Comparison of ENCODE assay signal across 11 cellular contexts in genomic region chr1:207282049-207282448, GRCh38. TPM values are rescaled to one million over a fixed set of nuclear protein-coding genes. Genes with fewer than 3 reads are reported as not detected.
A peak's percentile ranks its signal among the peaks of the same experiment; 100 is the strongest.
DNase-seq lines count a peak whose midpoint lies in the region; ATAC-seq lines count a peak whose summit lies in the region.
"Had no signal": no experiment of that assay in that cellular context is flagged by ENCODE, and none has a peak within 500 bp of the region (broad histone marks: within the 10 kb centered on the region; RNA-seq: fewer than 3 reads in every experiment).

No MANE protein-coding gene starts in this region.

- H3K27me3 Mint-ChIP-seq in stimulated activated naive CD8-positive, alpha-beta T cell treated with anti-CD3 and anti-CD28 coated beads, Interleukin-15, Interleukin-2, amounts not matched to agents 100 ng/mL and 50 ng/mL, for 24 hours, result no peaks in the 10 kb centered on the region
- H3K27me3 Mint-ChIP-seq in stimulated activated naive CD8-positive, alpha-beta T cell treated with anti-CD3 and anti-CD28 coated beads, Interleukin-15, amount 100 ng/mL, for 72 hours, result no peaks in the 10 kb centered on the region
- H3K27me3 Mint-ChIP-seq in activated CD4-positive, alpha-beta memory T cell treated with anti-CD3 and anti-CD28 coated beads, Interleukin-2, amount 10 ng/mL, durations not matched to agents 7 days and 5 days, result peaks cover 7% of the 10 kb centered on the region

- H3K4me3 Mint-ChIP-seq in stimulated activated naive CD8-positive, alpha-beta T cell treated with anti-CD3 and anti-CD28 coated beads, Interleukin-15, Interleukin-2, amounts not matched to agents 100 ng/mL and 50 ng/mL, for 24 hours, result no peak overlapping the region
- peak overlapping the region in 1 of 2 donors; percentile 46 for H3K4me3 Mint-ChIP-seq in stimulated activated naive CD8-positive, alpha-beta T cell treated with anti-CD3 and anti-CD28 coated beads, Interleukin-15, amount 100 ng/mL, for 72 hours
- no peak overlapping the region for H3K4me3 Mint-ChIP-seq in activated CD4-positive, alpha-beta memory T cell treated with anti-CD3 and anti-CD28 coated beads, Interleukin-2, amount 10 ng/mL, durations not matched to agents 7 days and 5 days

- CTCF ChIA-PET in activated CD4-positive, alpha-beta memory T cell treated with anti-CD3 and anti-CD28 coated beads, Interleukin-2, amount 10 ng/mL, durations not matched to agents 7 days and 5 days (lab: Charles Lee), result no interaction called here

- H2AFZ ChIP-seq in Karpas-422 (ENCODE audit: low read length), result no peak overlapping the region

- H3K27ac ChIP-seq in Karpas-422 (ENCODE audit: low read length), result no peak overlapping the region
- H3K27ac ChIP-seq: VCaP had no signal

- no peak for ATAC-seq in stimulated activated naive CD8-positive, alpha-beta T cell treated with anti-CD3 and anti-CD28 coated beads, Interleukin-15, amount 100 ng/mL, for 72 hours

- peaks cover 55% of the 10 kb centered on the region for H3K4me1 Mint-ChIP-seq in stimulated activated naive CD8-positive, alpha-beta T cell treated with anti-CD3 and anti-CD28 coated beads, Interleukin-15, Interleukin-2, amounts not matched to agents 100 ng/mL and 50 ng/mL, for 24 hours (ENCODE audit: low read depth)
- peaks cover 78% of the 10 kb centered on the region for H3K4me1 Mint-ChIP-seq in stimulated activated naive CD8-positive, alpha-beta T cell treated with anti-CD3 and anti-CD28 coated beads, Interleukin-15, amount 100 ng/mL, for 72 hours
- peaks cover 30% of the 10 kb centered on the region for H3K4me1 Mint-ChIP-seq in activated CD4-positive, alpha-beta memory T cell treated with anti-CD3 and anti-CD28 coated beads, Interleukin-2, amount 10 ng/mL, durations not matched to agents 7 days and 5 days

- H3K9me2 ChIP-seq in Karpas-422 (replicated peaks; ENCODE audit: insufficient read depth, low read length), result no peaks in the 10 kb centered on the region

- no peaks in the 10 kb centered on the region for H3K79me2 ChIP-seq in Karpas-422 (ENCODE audit: low read length)

- H3K36me3 ChIP-seq in Karpas-422 (ENCODE audit: insufficient read depth, low read length), result no peaks in the 10 kb centered on the region

- H3K9me3 ChIP-seq in Karpas-422 (ENCODE audit: low read length), result no peaks in the 10 kb centered on the region

- H3K27ac Mint-ChIP-seq in stimulated activated naive CD8-positive, alpha-beta T cell treated with anti-CD3 and anti-CD28 coated beads, Interleukin-15, Interleukin-2, amounts not matched to agents 100 ng/mL and 50 ng/mL, for 24 hours, result peak overlapping the region; percentile 1
- no peak overlapping the region for H3K27ac Mint-ChIP-seq in stimulated activated naive CD8-positive, alpha-beta T cell treated with anti-CD3 and anti-CD28 coated beads, Interleukin-15, amount 100 ng/mL, for 72 hours
- no peak overlapping the region for H3K27ac Mint-ChIP-seq in activated CD4-positive, alpha-beta memory T cell treated with anti-CD3 and anti-CD28 coated beads, Interleukin-2, amount 10 ng/mL, durations not matched to agents 7 days and 5 days

- no peak overlapping the region for H3K9ac ChIP-seq in Karpas-422 (ENCODE audit: low read length)

- no peaks in the 10 kb centered on the region for H3K4me1 ChIP-seq in Karpas-422 (ENCODE audit: low read length)

- H3K9me3 Mint-ChIP-seq in stimulated activated naive CD8-positive, alpha-beta T cell treated with anti-CD3 and anti-CD28 coated beads, Interleukin-15, Interleukin-2, amounts not matched to agents 100 ng/mL and 50 ng/mL, for 24 hours, result no peaks in the 10 kb centered on the region
- peaks cover 5 to 6% of the 10 kb centered on the region in 2 donors for H3K9me3 Mint-ChIP-seq in stimulated activated naive CD8-positive, alpha-beta T cell treated with anti-CD3 and anti-CD28 coated beads, Interleukin-15, amount 100 ng/mL, for 72 hours
- no peaks in the 10 kb centered on the region for H3K9me3 Mint-ChIP-seq in activated CD4-positive, alpha-beta memory T cell treated with anti-CD3 and anti-CD28 coated beads, Interleukin-2, amount 10 ng/mL, durations not matched to agents 7 days and 5 days

- no peak for DNase-seq in stimulated activated naive CD8-positive, alpha-beta T cell treated with anti-CD3 and anti-CD28 coated beads, Interleukin-15, amount 100 ng/mL, for 72 hours
- DNase-seq in astrocyte of the hippocampus (ENCODE audit: low read depth, low spot score) (peak; percentile 9), kidney tubule cell (ENCODE audit: low spot score) (peak; percentile 73), Karpas-422 (no peak), NCI-H2081 (lab: John Stamatoyannopoulos, UW) (no peak), cortex of kidney (lab: John Stamatoyannopoulos, UW) (no peak)
- no peak for DNase-seq in activated CD4-positive, alpha-beta memory T cell treated with anti-CD3 and anti-CD28 coated beads, Interleukin-2, amount 10 ng/mL, durations not matched to agents 7 days and 5 days
- DNase-seq: amygdala, head of caudate nucleus had no signal

- no peaks in the 10 kb centered on the region for H3K27me3 ChIP-seq in Karpas-422 (ENCODE audit: low read length)

- H4K20me1 ChIP-seq in Karpas-422 (ENCODE audit: insufficient read depth, low read depth, low read length), result no peaks in the 10 kb centered on the region

- no peak overlapping the region for H3K4me3 ChIP-seq in Karpas-422 (ENCODE audit: low read length)

- POLR2A ChIA-PET in activated CD4-positive, alpha-beta memory T cell treated with anti-CD3 and anti-CD28 coated beads, Interleukin-2, amount 10 ng/mL, durations not matched to agents 7 days and 5 days (lab: Charles Lee), result interaction anchor here (2.0 kb wide), 1 partner anchor 40 kb away, joined by 10 read pairs; the partner anchor contains the start of gene CD55

- no peak overlapping the region for H3K4me2 ChIP-seq in Karpas-422 (ENCODE audit: low read depth, low read length, poor library complexity, severe bottlenecking)

- no peaks in the 10 kb centered on the region for H3K36me3 Mint-ChIP-seq in stimulated activated naive CD8-positive, alpha-beta T cell treated with anti-CD3 and anti-CD28 coated beads, Interleukin-15, Interleukin-2, amounts not matched to agents 100 ng/mL and 50 ng/mL, for 24 hours (ENCODE audit: low read depth)
- H3K36me3 Mint-ChIP-seq in activated CD4-positive, alpha-beta memory T cell treated with anti-CD3 and anti-CD28 coated beads, Interleukin-2, amount 10 ng/mL, durations not matched to agents 7 days and 5 days (ENCODE audit: low read depth), result no peaks in the 10 kb centered on the region

RNA-seq across cellular contexts. Expression of gene CD55, which starts 39.4 kb away (rescaled TPM):
- total RNA-seq in Karpas-422 (2014; rRNA removed; shearing (Covaris generic); ENCODE audit: low replicate concordance), result 36.4 and 103 TPM in 2 replicates
- 10 to 100 TPM; 82.1 to 86.2 TPM for total RNA-seq in activated CD4-positive, alpha-beta memory T cell treated with anti-CD3 and anti-CD28 coated beads, Interleukin-2, amount 10 ng/mL, durations not matched to agents 7 days and 5 days

Comparison
In these comparisons a context has a peak if more than half of its experiments do, and no peak if none do; other contexts are left out.
1. DNase-seq: peak in astrocyte of the hippocampus (single experiment) and kidney tubule cell (single experiment); none in stimulated activated naive CD8-positive, alpha-beta T cell treated with anti-CD3 and anti-CD28 coated beads, Interleukin-15, amount 100 ng/mL, for 72 hours (0 of 2), Karpas-422 (single experiment), NCI-H2081 (0 of 2), activated CD4-positive, alpha-beta memory T cell treated with anti-CD3 and anti-CD28 coated beads, Interleukin-2, amount 10 ng/mL, durations not matched to agents 7 days and 5 days (single experiment) and cortex of kidney (single experiment).